Comparison of ENCODE assay signal across 11 cellular contexts in the genomic region with DNA sequence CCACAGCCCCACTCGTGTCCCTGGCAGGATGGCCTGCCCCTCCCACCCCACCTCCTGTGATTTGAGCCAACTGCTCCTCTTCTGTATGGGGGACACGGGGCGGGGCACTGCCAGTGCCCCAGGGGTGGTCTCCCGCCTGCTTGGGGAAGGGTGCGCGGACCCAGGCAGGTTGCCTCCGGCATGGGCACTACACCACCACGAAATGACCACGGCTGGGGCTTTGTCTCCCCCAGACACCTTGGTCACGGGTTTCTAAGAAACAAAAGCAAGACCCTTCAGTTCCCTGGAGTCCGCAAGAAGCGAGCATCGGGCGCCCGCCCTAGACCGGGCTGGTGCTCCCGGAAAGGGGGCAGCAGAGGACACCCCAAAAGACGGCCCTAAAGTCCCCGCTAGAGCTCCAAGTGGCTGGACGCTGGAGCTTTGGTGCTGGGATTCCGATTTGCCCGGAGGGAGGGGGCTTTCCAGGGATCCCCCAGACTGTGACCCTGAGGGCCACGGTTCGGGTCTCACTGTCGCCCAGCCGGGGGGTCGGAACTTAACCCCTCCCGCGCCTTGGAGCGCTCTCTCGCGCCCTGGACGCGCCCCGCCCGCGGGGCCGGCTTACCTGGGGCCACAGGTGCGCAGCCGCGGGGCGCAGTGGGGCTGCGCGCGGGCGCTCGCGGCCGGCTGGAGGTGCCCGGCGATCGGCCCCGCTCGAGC.
DNase-seq lines count a peak whose midpoint lies in the region; ATAC-seq and TF ChIP-seq lines count a peak whose summit lies in the region.
"Had no signal": no experiment of that assay in that cellular context is flagged by ENCODE, and none has a peak within 500 bp of the region (broad histone marks: within the 10 kb centered on the region; RNA-seq: fewer than 3 reads in every experiment).

No MANE protein-coding gene starts in this region.

- no peaks in the 10 kb centered on the region for H3K9me3 ChIP-seq in left ventricle myocardium inferior (replicated peaks)
- H3K9me3 ChIP-seq in prostate gland: no peaks in the 10 kb centered on the region

- peak; percentile 25; the same call in 1 of the 2 replicates for TF ChIP-seq CTCF in BJ (IDR thresholded peaks at IDR 0.05; ENCODE audit: insufficient read depth, low read depth, low read length)
- no peak for TF ChIP-seq CTCF in left ventricle myocardium inferior (IDR thresholded peaks at IDR 0.05; ENCODE audit: borderline replicate concordance)
- TF ChIP-seq CTCF in prostate gland (IDR thresholded peaks at IDR 0.05): no peak

- no peak overlapping the region for H3K27ac ChIP-seq in left ventricle myocardium inferior (replicated peaks)
- H3K27ac ChIP-seq in prostate gland: no peak overlapping the region

- CTCF ChIA-PET in BJ (lab: Yijun Ruan, JAX): interaction anchor here (0.9 kb wide), 1 partner anchor 39 kb away, joined by 3 read pairs; no protein-coding TSS in a partner anchor

- DNase-seq in BJ (ENCODE audit: low read depth): no peak
- no peak for DNase-seq in left ventricle myocardium inferior
- DNase-seq in prostate gland (ENCODE audit: low spot score): no peak
- no peak for DNase-seq in islet precursor cell
- no peak for DNase-seq in NCI-H187 (lab: John Stamatoyannopoulos, UW)
- no peak for DNase-seq in SKM-1 treated with dmso at 0.1 percent for 144 hours (lab: John Stamatoyannopoulos, UW; ENCODE audit: unreplicated experiment)
- no peak for DNase-seq in kidney glomerular epithelial cell (lab: John Stamatoyannopoulos, UW)
- DNase-seq: activated naive CD4-positive, alpha-beta T cell treated with anti-CD3 and anti-CD28 coated beads, Interleukin-2, amount 50 U/mL, for 16 hours; DMS79; SIG-M5 had no signal

- peak overlapping the region; percentile 20 for H3K4me3 ChIP-seq in BJ (ENCODE audit: low read depth, low read length)
- H3K4me3 ChIP-seq in left ventricle myocardium inferior: peak overlapping the region; percentile 63
- H3K4me3 ChIP-seq in prostate gland: peak overlapping the region; percentile 44 to 51

- peak; percentile 3; the same call in 2 of the 3 replicates for ATAC-seq in SK-N-SH treated with all-trans-retinoic acid at 6 μM for 48 hours

- POLR2A ChIA-PET in BJ (lab: Charles Lee): no interaction called here

- H3K4me1 ChIP-seq in left ventricle myocardium inferior: peaks cover 18% of the 10 kb centered on the region
- no peaks in the 10 kb centered on the region for H3K4me1 ChIP-seq in prostate gland (replicated peaks)

- H3K36me3 ChIP-seq in BJ (ENCODE audit: control insufficient read depth, insufficient read depth, low read length): no peaks in the 10 kb centered on the region
- no peaks in the 10 kb centered on the region for H3K36me3 ChIP-seq in left ventricle myocardium inferior
- no peaks in the 10 kb centered on the region for H3K36me3 ChIP-seq in prostate gland

- intact Hi-C loops in left ventricle myocardium inferior (cut with micrococcal nuclease): no loop called here
- intact Hi-C loops in prostate gland (cut with DNase I): no loop called here

- no peak for TF ChIP-seq POLR2A in prostate gland (IDR thresholded peaks at IDR 0.05)

- H3K27me3 ChIP-seq in BJ (ENCODE audit: control insufficient read depth, insufficient read depth, low read length) (peaks cover 32% of the 10 kb centered on the region), left ventricle myocardium inferior (ENCODE audit: low read depth) (peaks cover 67% of the 10 kb centered on the region), prostate gland (replicated peaks; ENCODE audit: insufficient read depth) (no peaks in the 10 kb centered on the region)

- 2% methylated on average over 23 of the region's 54 CpGs for WGBS in prostate gland

TF ChIP-seq in SK-N-SH treated with all-trans-retinoic acid at 6 μM for 48 hours, 23 proteins besides CTCF, POLR2A, EP300 and RAD21:
- TF ChIP-seq ISL1 (CRISPR knock-in tag; IDR thresholded peaks at IDR 0.05): no peak
- TF ChIP-seq CSDC2 (CRISPR knock-in tag; IDR thresholded peaks at IDR 0.05): no peak
- no peak for TF ChIP-seq ZNF8 (CRISPR knock-in tag; IDR thresholded peaks at IDR 0.05)
- TF ChIP-seq ESRRG (CRISPR knock-in tag; IDR thresholded peaks at IDR 0.05): no peak
- no peak for TF ChIP-seq CSRNP3 (CRISPR knock-in tag; IDR thresholded peaks at IDR 0.05)
- TF ChIP-seq GLIS3 (CRISPR knock-in tag; IDR thresholded peaks at IDR 0.05): no peak
- no peak for TF ChIP-seq TOX (CRISPR knock-in tag; IDR thresholded peaks at IDR 0.05; ENCODE audit: borderline replicate concordance)
- TF ChIP-seq ZC3H10 (CRISPR knock-in tag; IDR thresholded peaks at IDR 0.05): no peak
- TF ChIP-seq, protein P1, sequence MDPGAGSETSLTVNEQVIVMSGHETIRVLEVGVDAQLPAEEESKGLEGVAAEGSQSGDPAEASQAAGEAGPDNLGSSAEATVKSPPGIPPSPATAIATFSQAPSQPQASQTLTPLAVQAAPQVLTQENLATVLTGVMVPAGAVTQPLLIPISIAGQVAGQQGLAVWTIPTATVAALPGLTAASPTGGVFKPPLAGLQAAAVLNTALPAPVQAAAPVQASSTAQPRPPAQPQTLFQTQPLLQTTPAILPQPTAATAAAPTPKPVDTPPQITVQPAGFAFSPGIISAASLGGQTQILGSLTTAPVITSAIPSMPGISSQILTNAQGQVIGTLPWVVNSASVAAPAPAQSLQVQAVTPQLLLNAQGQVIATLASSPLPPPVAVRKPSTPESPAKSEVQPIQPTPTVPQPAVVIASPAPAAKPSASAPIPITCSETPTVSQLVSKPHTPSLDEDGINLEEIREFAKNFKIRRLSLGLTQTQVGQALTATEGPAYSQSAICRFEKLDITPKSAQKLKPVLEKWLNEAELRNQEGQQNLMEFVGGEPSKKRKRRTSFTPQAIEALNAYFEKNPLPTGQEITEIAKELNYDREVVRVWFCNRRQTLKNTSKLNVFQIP (CRISPR knock-in tag; IDR thresholded peaks at IDR 0.05; ENCODE audit: borderline replicate concordance, low read depth): no peak
- TF ChIP-seq ZFP3 (CRISPR knock-in tag; IDR thresholded peaks at IDR 0.05): no peak
- no peak for TF ChIP-seq ZNF565 (CRISPR knock-in tag; conservative IDR thresholded peaks at IDR 0.05; ENCODE audit: low read depth)
- TF ChIP-seq CREB5 (CRISPR knock-in tag; IDR thresholded peaks at IDR 0.05; ENCODE audit: low read depth): no peak
